ENCODE assay signal across 17 cellular contexts in the genomic region with DNA sequence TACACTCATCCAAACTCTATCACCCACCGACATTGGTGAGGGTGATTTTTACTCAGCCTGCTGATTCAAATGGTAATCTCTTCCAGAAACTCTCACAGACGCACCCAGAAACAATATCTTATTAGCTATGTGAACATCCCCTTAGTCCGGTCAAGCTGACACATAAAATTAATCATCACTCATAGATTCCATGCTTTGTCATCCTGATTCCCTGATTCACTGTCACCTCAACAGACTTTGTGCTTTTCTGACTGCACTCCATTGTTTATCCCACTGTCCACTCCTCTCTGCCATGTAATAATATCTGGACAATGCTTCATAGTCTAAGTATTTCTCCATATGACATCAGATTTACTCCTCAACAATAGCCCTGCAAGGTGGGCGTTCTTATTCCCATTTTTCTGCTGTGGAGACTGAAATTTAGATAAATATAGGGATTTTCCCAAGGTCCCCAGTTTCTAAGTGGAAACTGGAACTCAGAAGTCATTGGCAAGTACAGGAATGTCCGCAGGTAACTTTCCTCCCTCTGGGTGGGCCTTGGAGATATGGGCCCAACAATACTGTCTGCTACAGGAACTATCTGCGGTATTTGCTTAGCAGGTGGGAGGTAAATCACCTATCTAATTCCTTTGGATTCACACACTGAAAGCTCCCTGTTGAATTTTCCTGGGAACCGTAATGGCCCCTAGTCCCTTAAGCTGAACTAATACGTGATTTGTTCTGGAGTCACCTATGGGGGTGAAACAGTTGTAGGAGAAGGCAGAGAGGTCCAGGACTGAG.
"Had no signal": no experiment of that assay in that cellular context is flagged by ENCODE, and none has a peak within 500 bp of the region (broad histone marks: within the 10 kb centered on the region; RNA-seq: fewer than 3 reads in every experiment).

No MANE protein-coding gene starts in this region.

- H3K27me3 Mint-ChIP-seq: stimulated activated naive CD8-positive, alpha-beta T cell treated with anti-CD3 and anti-CD28 coated beads, Interleukin-15, Interleukin-2, amounts not matched to agents 100 ng/mL and 50 ng/mL, for 24 hours had no signal

- FAIRE-seq: islet of Langerhans, urothelium cell line had no signal

- H3K36me3 ChIP-seq: colonic mucosa, esophagus squamous epithelium, prostate gland, tibial nerve had no signal

- H3K36me3 Mint-ChIP-seq: brain had no signal

- H3K9me3 ChIP-seq: colonic mucosa, esophagus squamous epithelium, prostate gland, tibial nerve had no signal

- H3K4me1 ChIP-seq: colonic mucosa, esophagus squamous epithelium, prostate gland, tibial nerve had no signal

- H3K27ac ChIP-seq: colonic mucosa, esophagus squamous epithelium, hepatocyte, prostate gland, skin epidermis, tibial nerve had no signal

- H2AFZ ChIP-seq: hepatocyte had no signal

- H3K4me1 Mint-ChIP-seq: brain, neural crest cell had no signal

- H3K4me3 Mint-ChIP-seq: activated T-helper 1 cell treated with anti-CD3 and anti-CD28 coated beads, Interleukin-12 subunit alpha, Interleukin-12 subunit beta, Interleukin-2, Interleukin-4 antibody, amounts not matched to agents 30 ng/mL and 10 ng/mL and 1 ng/mL, durations not matched to agents 14 hours and 24 hours and 36 hours; brain; neural crest cell; stimulated activated naive CD8-positive, alpha-beta T cell treated with anti-CD3 and anti-CD28 coated beads, Interleukin-15, Interleukin-2, amounts not matched to agents 100 ng/mL and 50 ng/mL, for 24 hours; T-helper 1 cell treated with Interleukin-12 subunit alpha and Interleukin-12 subunit beta and Interleukin-4 antibody, amounts not matched to agents 30 μg/mL and 1 μg/mL, for 36 hours had no signal

- H3K4me2 ChIP-seq: hepatocyte had no signal

- H3K27me3 ChIP-seq: colonic mucosa, esophagus squamous epithelium, hepatocyte, tibial nerve had no signal

- H3K79me2 ChIP-seq: hepatocyte had no signal

- H3K27ac Mint-ChIP-seq: activated T-helper 1 cell treated with anti-CD3 and anti-CD28 coated beads, Interleukin-12 subunit alpha, Interleukin-12 subunit beta, Interleukin-2, Interleukin-4 antibody, amounts not matched to agents 30 ng/mL and 10 ng/mL and 1 ng/mL, durations not matched to agents 14 hours and 24 hours and 36 hours; brain; stimulated activated naive CD8-positive, alpha-beta T cell treated with anti-CD3 and anti-CD28 coated beads, Interleukin-15, Interleukin-2, amounts not matched to agents 100 ng/mL and 50 ng/mL, for 24 hours; T-helper 1 cell treated with Interleukin-12 subunit alpha and Interleukin-12 subunit beta and Interleukin-4 antibody, amounts not matched to agents 30 μg/mL and 1 μg/mL, for 36 hours had no signal

- H3K4me3 ChIP-seq: colonic mucosa, esophagus squamous epithelium, hepatocyte, lung, prostate gland, skin epidermis, tibial nerve had no signal

- DNase-seq: central memory CD4-positive, alpha-beta T cell; colonic mucosa; esophagus squamous epithelium; right cardiac atrium; stimulated activated CD4-positive, alpha-beta T cell treated with anti-CD3 and anti-CD28 coated beads, Interleukin-2, amount 100 ng/mL, for 48 hours had no signal
